In genomic region chr6:16712931-16713484, GRCh38 we compare ENCODE assay signal across 8 cellular contexts. TPM values are rescaled to one million over a fixed set of nuclear protein-coding genes. Genes with fewer than 3 reads are reported as not detected.
DNase-seq lines count a peak whose midpoint lies in the region; ATAC-seq lines count a peak whose summit lies in the region.

No MANE protein-coding gene starts in this region.

- peak overlapping the region; percentile 70 for H3K9ac ChIP-seq in adipocyte (ENCODE audit: low read length)

- H3K9me3 ChIP-seq in adipocyte (ENCODE audit: control insufficient read depth, low read length) = no peaks in the 10 kb centered on the region

- intact Hi-C loops in left cardiac atrium (cut with DNase I) = no loop called here

- H3K36me3 ChIP-seq in adipocyte (ENCODE audit: control insufficient read depth, insufficient read depth, low read length, severe bottlenecking) = no peaks in the 10 kb centered on the region

- ATAC-seq in GM21619 (IDR thresholded peaks at IDR 0.05; ENCODE audit: unreplicated experiment) (peak; percentile 33), left cardiac atrium (peak; percentile 76 to 95)

- H3K27me3 ChIP-seq in adipocyte (replicated peaks; ENCODE audit: control insufficient read depth, insufficient read depth, low read length) = no peaks in the 10 kb centered on the region

- DNase-seq in DMS 273 treated with DMSO at 0.1 percent for 48 hours (lab: John Stamatoyannopoulos, UW) (peak; percentile 73), NCI-H446 (lab: John Stamatoyannopoulos, UW) (peak; percentile 78 to 81), adipocyte (ENCODE audit: low read depth) (peak; percentile 94), left cardiac atrium (peak; percentile 58), skeletal muscle cell (ENCODE audit: low read depth) (peak; percentile 79), cortex of kidney (lab: John Stamatoyannopoulos, UW) (no peak)
- no peak for DNase-seq in central memory CD4-positive, alpha-beta T cell

- peak overlapping the region; percentile 74 for H3K4me3 ChIP-seq in adipocyte (ENCODE audit: low read length)
- H3K4me3 ChIP-seq in skeletal muscle cell (ENCODE audit: low read depth, low read length) = no peak overlapping the region

- H3K4me1 ChIP-seq in adipocyte (ENCODE audit: control insufficient read depth, insufficient read depth, low read length) = peaks cover 16% of the 10 kb centered on the region

RNA-seq across cellular contexts. Expression of gene ATXN1, which starts 48.3 kb away (rescaled TPM):
- 10 to 100 TPM; 34.6 to 36.7 TPM for total RNA-seq in left cardiac atrium

Comparison
In these comparisons a context has a peak if more than half of its experiments do, and no peak if none do; other contexts are left out.
1. DNase-seq: peak in DMS 273 treated with DMSO at 0.1 percent for 48 hours (single experiment), NCI-H446 (2 of 2), adipocyte (single experiment), left cardiac atrium (single experiment) and skeletal muscle cell (single experiment); none in cortex of kidney (single experiment) and central memory CD4-positive, alpha-beta T cell (single experiment).